ENCODE assay signal across 8 cellular contexts in genomic region chr16:30875881-30876791, GRCh38. TPM values are rescaled to one million over a fixed set of nuclear protein-coding genes. Genes with fewer than 3 reads are reported as not detected.
DNase-seq lines count a peak whose midpoint lies in the region; ATAC-seq, FAIRE-seq and TF ChIP-seq lines count a peak whose summit lies in the region.

No MANE protein-coding gene starts in this region.

- H3K27me3 Mint-ChIP-seq in type B pancreatic cell: no peaks in the 10 kb centered on the region

- ATAC-seq in Panc1 (no peak), lung (ENCODE audit: insufficient read depth, low FRiP score) (no peak), HG02884 (IDR thresholded peaks at IDR 0.05; ENCODE audit: unreplicated experiment) (no peak)

- H3K4me3 ChIP-seq in Panc1 (ENCODE audit: low read depth in 2 of 2, low read length in 2 of 2): peak overlapping the region; percentile 72 to 87
- H3K4me3 ChIP-seq in breast epithelium: peak overlapping the region; percentile 95 to 97 (median 96)
- peak overlapping the region; percentile 94 for H3K4me3 ChIP-seq in lung

- intact Hi-C loops in Panc1 (cut with micrococcal nuclease; ENCODE audit: unreplicated experiment) (no loop called here), breast epithelium (cut with DNase I; ENCODE audit: low total_unique reads) (no loop called here)

- peak overlapping the region; percentile 99 for H3K4me3 Mint-ChIP-seq in type B pancreatic cell

- H3K36me3 ChIP-seq in Panc1 (ENCODE audit: control insufficient read depth, insufficient read depth, low read length) (peaks cover 5% of the 10 kb centered on the region; the same call in 1 of the 2 replicates), breast epithelium (no peaks in the 10 kb centered on the region), lung (ENCODE audit: control insufficient read depth in 2 of 2, insufficient read depth in 2 of 2, low read length in 2 of 2) (peaks cover 0 to 2% of the 10 kb centered on the region in 2 donors)

- H3K36me3 Mint-ChIP-seq in type B pancreatic cell: peaks cover 17% of the 10 kb centered on the region

- POLR2A ChIA-PET in Panc1 (lab: Charles Lee): no interaction called here

- H3K27ac ChIP-seq in Panc1 (ENCODE audit: low read length) (peak overlapping the region; percentile 95), breast epithelium (peak overlapping the region; percentile 89 to 94), lung (ENCODE audit: low read depth in 1 of 2, low read length in 1 of 2) (peak overlapping the region; percentile 98)

- no peak for FAIRE-seq in H54 (lab: Jason Lieb, UNC)

- no peaks in the 10 kb centered on the region for H3K27me3 ChIP-seq in Panc1 (ENCODE audit: control insufficient read depth, insufficient read depth, low read length)
- no peaks in the 10 kb centered on the region for H3K27me3 ChIP-seq in breast epithelium
- H3K27me3 ChIP-seq in lung (ENCODE audit: control insufficient read depth, insufficient read depth): no peaks in the 10 kb centered on the region

- 0 out of 2 replicates have a peak, but pooled peaks have one; percentile 34 for TF ChIP-seq POLR2A in H54 (IDR thresholded peaks at IDR 0.05; ENCODE audit: low read depth, low read length)
- no peak for TF ChIP-seq POLR2A in breast epithelium (IDR thresholded peaks at IDR 0.05)

- DNase-seq in DMS153 treated with DMSO at 0.1 percent for 48 hours (lab: John Stamatoyannopoulos, UW; ENCODE audit: unreplicated experiment) (peak; percentile 31), H54 (ENCODE audit: insufficient read length, low spot score) (no peak), Panc1 (ENCODE audit: low read depth, low spot score) (no peak), breast epithelium (ENCODE audit: low spot score in 2 of 2) (no peak), lung (ENCODE audit: low spot score) (no peak), type B pancreatic cell (ENCODE audit: extremely low spot score, unreplicated experiment) (no peak), COLO829 (ENCODE audit: low spot score) (no peak)

- TF ChIP-seq CTCF in Panc1 (IDR thresholded peaks at IDR 0.05) (no peak), breast epithelium (IDR thresholded peaks at IDR 0.05) (no peak), lung (IDR thresholded peaks at IDR 0.05; ENCODE audit: control extremely low read depth, extremely low read depth) (no peak), type B pancreatic cell (conservative IDR thresholded peaks at IDR 0.05) (no peak)

- no peaks in the 10 kb centered on the region for H3K9me3 Mint-ChIP-seq in type B pancreatic cell

- CTCF ChIA-PET in Panc1 (lab: Charles Lee): no interaction called here

- peak overlapping the region; percentile 99 for H3K27ac Mint-ChIP-seq in type B pancreatic cell

- H3K4me1 ChIP-seq in Panc1 (ENCODE audit: control insufficient read depth, insufficient read depth, low read length): peaks cover 11% of the 10 kb centered on the region
- H3K4me1 ChIP-seq in breast epithelium: peaks cover 0 to 9% of the 10 kb centered on the region in 2 donors
- H3K4me1 ChIP-seq in lung (ENCODE audit: control insufficient read depth in 2 of 2, insufficient read depth in 2 of 2, low read length in 2 of 2): peaks cover 0 to 12% of the 10 kb centered on the region in 2 donors

- in situ Hi-C loops in Panc1 (cut with HindIII; ENCODE audit: low pct_unique_long_range_greater_than_20kb, low sequenced_read_pairs): no loop called here

- BruUV-seq in Panc1 (replicated peaks; lab: Mats Ljungman, UMichigan): TSS peak; percentile 92

- H3K9me3 ChIP-seq in Panc1 (ENCODE audit: control insufficient read depth, insufficient read depth, low read depth, low read length): no peaks in the 10 kb centered on the region
- no peaks in the 10 kb centered on the region for H3K9me3 ChIP-seq in breast epithelium
- H3K9me3 ChIP-seq in lung (ENCODE audit: control insufficient read depth in 2 of 2, insufficient read depth in 1 of 2, low read length in 1 of 2): no peaks in the 10 kb centered on the region

- peaks cover 13% of the 10 kb centered on the region for H3K4me1 Mint-ChIP-seq in type B pancreatic cell (ENCODE audit: unreplicated experiment)

- WGBS in lung, 2 donors: 12 to 14% methylated on average over 11 of the region's 11 CpGs

RNA-seq across cellular contexts. Expression of gene BCL7C, which starts 17.7 kb away (rescaled TPM):
- 45.8 TPM for total RNA-seq in Panc1 (2021; ENCODE audit: unreplicated experiment)
- polyA plus RNA-seq in Panc1 (2012; ENCODE audit: insufficient read length): 43.8 TPM
- 10 to 100 TPM; 29.4 to 47.2 (median 36.2) TPM for total RNA-seq in breast epithelium
- 10 to 100 TPM; 25.7 to 30.9 TPM for total RNA-seq in lung
- polyA plus RNA-seq in lung: 10 to 100 TPM; 18.2 to 51.8 TPM
- 26.3 and 35.0 TPM in 2 replicates for total RNA-seq in type B pancreatic cell (ENCODE audit: low replicate concordance)

RNA-seq across cellular contexts. Expression of gene CTF1, which starts 20.3 kb away (rescaled TPM):
- total RNA-seq in Panc1 (2021; ENCODE audit: unreplicated experiment): 2.9 TPM
- 7.4 TPM for polyA plus RNA-seq in Panc1 (2012; ENCODE audit: insufficient read length)
- total RNA-seq in breast epithelium: 1 to 10 TPM; 2.6 to 4.5 (median 3.4) TPM
- total RNA-seq in lung: 1 to 10 TPM; 4.7 to 9.8 TPM
- 1 to 10 TPM; 3.3 to 5.6 TPM for polyA plus RNA-seq in lung
- 2.5 and 3.1 TPM in 2 replicates for total RNA-seq in type B pancreatic cell (ENCODE audit: low replicate concordance)

RNA-seq across cellular contexts. Expression of gene FBXL19, which starts 47.2 kb away (rescaled TPM):
- total RNA-seq in Panc1 (2021; ENCODE audit: unreplicated experiment) (52.3 TPM), breast epithelium (10 to 100 TPM in 1 of 3 donors, 1 to 10 TPM in 2; 4.5 to 12.7 (median 9.2) TPM), lung (10 to 100 TPM; 10.6 to 17.3 TPM), type B pancreatic cell (ENCODE audit: low replicate concordance) (29.0 and 46.4 TPM in 2 replicates)
- 67.1 TPM for polyA plus RNA-seq in Panc1 (2012; ENCODE audit: insufficient read length)
- 10 to 100 TPM; 10.3 to 15.8 TPM for polyA plus RNA-seq in lung
